Comparison of ENCODE assay signal across 16 cellular contexts in genomic region chr2:207224814-207225482, GRCh38. TPM values are rescaled to one million over a fixed set of nuclear protein-coding genes. Genes with fewer than 3 reads are reported as not detected.
DNase-seq lines count a peak whose midpoint lies in the region; ATAC-seq and TF ChIP-seq lines count a peak whose summit lies in the region.
"Had no signal": no experiment of that assay in that cellular context is flagged by ENCODE, and none has a peak within 500 bp of the region (broad histone marks: within the 10 kb centered on the region; RNA-seq: fewer than 3 reads in every experiment).

No MANE protein-coding gene starts in this region.

- in situ Hi-C loops in GM13976 (cut with MboI; ENCODE audit: low sequenced_read_pairs, unreplicated experiment), result no loop called here

- no peaks in the 10 kb centered on the region for H3K36me3 Mint-ChIP-seq in natural killer cell treated with Interleukin-12 subunit alpha and Interleukin-12 subunit beta and Interleukin-15 and Interleukin-18, amount 100 ng/mL, for 72 hours
- H3K36me3 Mint-ChIP-seq in natural killer cell, result no peaks in the 10 kb centered on the region
- H3K36me3 Mint-ChIP-seq in activated naive CD8-positive, alpha-beta T cell treated with anti-CD3 and anti-CD28 coated beads, Interleukin-2, amount 50 U/mL, for 24 hours (ENCODE audit: low read depth), result peaks cover 2% of the 10 kb centered on the region

- H3K4me3 Mint-ChIP-seq in natural killer cell treated with Interleukin-12 subunit alpha and Interleukin-12 subunit beta and Interleukin-15 and Interleukin-18, amount 100 ng/mL, for 72 hours, result peak overlapping the region; percentile 32
- H3K4me3 Mint-ChIP-seq in natural killer cell, result no peak overlapping the region
- H3K4me3 Mint-ChIP-seq in activated naive CD8-positive, alpha-beta T cell treated with anti-CD3 and anti-CD28 coated beads, Interleukin-2, amount 50 U/mL, for 24 hours, result peak overlapping the region; percentile 45
- H3K4me3 Mint-ChIP-seq: nephron had no signal

- H3K4me1 ChIP-seq in tibial artery (peaks cover 0 to 48% (median 24%) of the 10 kb centered on the region in 4 donors), colonic mucosa (no peaks in the 10 kb centered on the region)

- H3K36me3 ChIP-seq in tibial artery (no peaks in the 10 kb centered on the region), colonic mucosa (no peaks in the 10 kb centered on the region)
- H3K36me3 ChIP-seq: brain microvascular endothelial cell, left lung had no signal

- peaks cover 42 to 53% of the 10 kb centered on the region in 2 donors for H3K27me3 Mint-ChIP-seq in natural killer cell treated with Interleukin-12 subunit alpha and Interleukin-12 subunit beta and Interleukin-15 and Interleukin-18, amount 100 ng/mL, for 72 hours
- H3K27me3 Mint-ChIP-seq in natural killer cell (ENCODE audit: low read depth in 2 of 2), result peaks cover 17 to 48% of the 10 kb centered on the region in 2 donors
- H3K27me3 Mint-ChIP-seq in activated naive CD8-positive, alpha-beta T cell treated with anti-CD3 and anti-CD28 coated beads, Interleukin-2, amount 50 U/mL, for 24 hours, result no peaks in the 10 kb centered on the region

- H3K27ac Mint-ChIP-seq in natural killer cell treated with Interleukin-12 subunit alpha and Interleukin-12 subunit beta and Interleukin-15 and Interleukin-18, amount 100 ng/mL, for 72 hours, result peak overlapping the region; percentile 11 to 25
- no peak overlapping the region for H3K27ac Mint-ChIP-seq in natural killer cell
- peak overlapping the region; percentile 87 for H3K27ac Mint-ChIP-seq in activated naive CD8-positive, alpha-beta T cell treated with anti-CD3 and anti-CD28 coated beads, Interleukin-2, amount 50 U/mL, for 24 hours

- H3K9me3 Mint-ChIP-seq in natural killer cell treated with Interleukin-12 subunit alpha and Interleukin-12 subunit beta and Interleukin-15 and Interleukin-18, amount 100 ng/mL, for 72 hours, result no peaks in the 10 kb centered on the region
- no peaks in the 10 kb centered on the region for H3K9me3 Mint-ChIP-seq in natural killer cell
- H3K9me3 Mint-ChIP-seq in activated naive CD8-positive, alpha-beta T cell treated with anti-CD3 and anti-CD28 coated beads, Interleukin-2, amount 50 U/mL, for 24 hours, result no peaks in the 10 kb centered on the region
- H3K9me3 Mint-ChIP-seq: nephron had no signal

- no peak for DNase-seq in natural killer cell treated with Interleukin-12 subunit alpha and Interleukin-12 subunit beta and Interleukin-15 and Interleukin-18, amount 100 ng/mL, for 72 hours (ENCODE audit: low spot score)
- DNase-seq in natural killer cell (no peak), tibial artery (no peak), GM13976 (ENCODE audit: low spot score) (no peak), COLO829 (ENCODE audit: low spot score) (no peak), colonic mucosa (no peak)
- DNase-seq in activated naive CD8-positive, alpha-beta T cell treated with anti-CD3 and anti-CD28 coated beads, Interleukin-2, amount 50 U/mL, for 24 hours, result peak; percentile 56
- DNase-seq in stimulated activated CD4-positive, alpha-beta T cell treated with anti-CD3 and anti-CD28 coated beads, Interleukin-12 subunit alpha, Interleukin-12 subunit beta, amount 100 ng/mL, for 24 hours (ENCODE audit: low read depth in 2 of 2), result peak; percentile 21 to 56
- DNase-seq: brain microvascular endothelial cell, left lung, NCI-H226, right cardiac atrium, SK-N-SH, testis had no signal

- intact Hi-C loops in natural killer cell (cut with micrococcal nuclease) (no loop called here), tibial artery (cut with DNase I; ENCODE audit: low total_unique reads) (loop anchor here (5.0 kb wide), 1 partner anchor 53 kb away; no protein-coding TSS in a partner anchor), colonic mucosa (cut with DNase I) (no loop called here)

- H3K4me3 ChIP-seq in tibial artery (no peak overlapping the region), colonic mucosa (no peak overlapping the region)
- H3K4me3 ChIP-seq: K562, left lung, testis had no signal

- no peak for ATAC-seq in natural killer cell treated with Interleukin-12 subunit alpha and Interleukin-12 subunit beta and Interleukin-15 and Interleukin-18, amount 100 ng/mL, for 72 hours
- ATAC-seq in natural killer cell, result no peak
- ATAC-seq in activated naive CD8-positive, alpha-beta T cell treated with anti-CD3 and anti-CD28 coated beads, Interleukin-2, amount 50 U/mL, for 24 hours, result peak; percentile 65
- ATAC-seq: K562, left lung, right cardiac atrium had no signal

- H3K27ac ChIP-seq in tibial artery, result peak overlapping the region; percentile 11 to 42
- H3K27ac ChIP-seq in colonic mucosa, result no peak overlapping the region
- H3K27ac ChIP-seq: brain microvascular endothelial cell had no signal

- H3K4me1 Mint-ChIP-seq in natural killer cell treated with Interleukin-12 subunit alpha and Interleukin-12 subunit beta and Interleukin-15 and Interleukin-18, amount 100 ng/mL, for 72 hours (ENCODE audit: low read depth in 2 of 2), result peaks cover 15 to 25% of the 10 kb centered on the region in 2 donors
- no peaks in the 10 kb centered on the region for H3K4me1 Mint-ChIP-seq in natural killer cell
- peaks cover 53% of the 10 kb centered on the region for H3K4me1 Mint-ChIP-seq in activated naive CD8-positive, alpha-beta T cell treated with anti-CD3 and anti-CD28 coated beads, Interleukin-2, amount 50 U/mL, for 24 hours

- H3K27me3 ChIP-seq in tibial artery (no peaks in the 10 kb centered on the region), colonic mucosa (no peaks in the 10 kb centered on the region)
- H3K27me3 ChIP-seq: brain microvascular endothelial cell, left lung, testis had no signal

- H3K9me3 ChIP-seq in tibial artery, result no peaks in the 10 kb centered on the region
- H3K9me3 ChIP-seq in colonic mucosa, result no peaks in the 10 kb centered on the region
- H3K9me3 ChIP-seq: left lung, SK-N-SH, testis had no signal

- no peak overlapping the region for H3K9ac ChIP-seq in colonic mucosa (ENCODE audit: low read depth in 2 of 2, low read length in 2 of 2)
- H3K9ac ChIP-seq: SK-N-SH had no signal

- TF ChIP-seq CTCF in natural killer cell (IDR thresholded peaks at IDR 0.05) (no peak), tibial artery (IDR thresholded peaks at IDR 0.05) (no peak), GM13976 (IDR thresholded peaks at IDR 0.05; ENCODE audit: borderline replicate concordance, control extremely low read depth, extremely low read depth, insufficient read depth, missing control alignments) (no peak), colonic mucosa (IDR thresholded peaks at IDR 0.05) (no peak)

RNA-seq across cellular contexts. Expression of gene KLF7, which starts 59.2 kb away (rescaled TPM):
- 10 to 100 TPM; 13.3 to 49.1 TPM for total RNA-seq in natural killer cell treated with Interleukin-12 subunit alpha and Interleukin-12 subunit beta and Interleukin-15 and Interleukin-18, amount 100 ng/mL, for 72 hours
- 10 to 100 TPM; 22.9 to 39.1 (median 32.4) TPM for total RNA-seq in natural killer cell
- 10 to 100 TPM in 1 of 2 donors, 1 to 10 TPM in 1; 4.7 to 12.9 TPM for total RNA-seq in colonic mucosa

Comparison
In these comparisons a context has a peak if more than half of its experiments do, and no peak if none do; other contexts are left out.
1. H3K27ac Mint-ChIP-seq: peak in natural killer cell treated with Interleukin-12 subunit alpha and Interleukin-12 subunit beta and Interleukin-15 and Interleukin-18, amount 100 ng/mL, for 72 hours (2 of 2) and activated naive CD8-positive, alpha-beta T cell treated with anti-CD3 and anti-CD28 coated beads, Interleukin-2, amount 50 U/mL, for 24 hours (single experiment); none in natural killer cell (0 of 2).
2. DNase-seq: peak in activated naive CD8-positive, alpha-beta T cell treated with anti-CD3 and anti-CD28 coated beads, Interleukin-2, amount 50 U/mL, for 24 hours (single experiment) and stimulated activated CD4-positive, alpha-beta T cell treated with anti-CD3 and anti-CD28 coated beads, Interleukin-12 subunit alpha, Interleukin-12 subunit beta, amount 100 ng/mL, for 24 hours (2 of 2); none in natural killer cell treated with Interleukin-12 subunit alpha and Interleukin-12 subunit beta and Interleukin-15 and Interleukin-18, amount 100 ng/mL, for 72 hours (single experiment), natural killer cell (single experiment), tibial artery (0 of 2), GM13976 (single experiment), COLO829 (single experiment) and colonic mucosa (single experiment).